In the genomic region with DNA sequence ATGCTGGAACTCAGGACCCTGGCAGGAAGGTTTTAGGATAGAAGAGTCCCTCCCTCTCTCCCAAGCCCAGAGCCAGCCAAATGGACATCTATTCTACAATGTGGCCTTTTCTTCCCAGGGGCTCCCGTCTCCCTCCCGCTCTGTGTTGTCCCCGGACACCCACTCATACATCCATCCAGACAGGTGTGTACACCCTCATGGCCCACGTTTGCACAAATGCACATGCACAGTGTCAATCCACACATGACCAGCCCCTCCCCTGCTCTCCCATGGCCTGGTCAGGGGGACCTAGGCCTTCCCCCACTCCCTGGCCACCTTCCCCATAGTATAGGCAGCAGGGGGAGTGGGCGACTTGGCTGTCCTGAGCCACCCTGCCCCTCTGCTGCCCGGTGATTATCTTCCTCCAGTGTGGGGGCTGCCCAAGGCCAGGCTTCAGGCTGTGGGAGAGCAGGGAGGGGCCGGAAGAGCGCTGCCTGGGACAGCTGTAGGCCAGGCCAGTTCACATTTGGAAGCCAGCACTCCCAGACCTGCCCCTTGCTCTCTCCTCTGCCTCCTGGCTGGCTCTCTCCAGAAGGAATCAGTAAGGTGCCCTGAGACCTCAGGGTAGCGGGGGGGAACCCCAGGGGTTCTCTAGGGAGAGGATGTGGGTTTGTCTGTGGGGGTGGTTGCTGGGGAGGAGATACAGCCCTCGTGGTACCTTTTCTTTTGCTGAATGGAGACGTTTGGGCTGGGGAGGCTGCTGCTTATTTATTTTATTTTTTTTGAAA, we compare ENCODE assay signal across 10 cellular contexts. TPM values are rescaled to one million over a fixed set of nuclear protein-coding genes. Genes with fewer than 3 reads are reported as not detected.
DNase-seq lines count a peak whose midpoint lies in the region; ATAC-seq and TF ChIP-seq lines count a peak whose summit lies in the region.
"Had no signal": no experiment of that assay in that cellular context is flagged by ENCODE, and none has a peak within 500 bp of the region (broad histone marks: within the 10 kb centered on the region; RNA-seq: fewer than 3 reads in every experiment).

No MANE protein-coding gene starts in this region.

- peak overlapping the region; percentile 33 for H3K27ac ChIP-seq in BLaER1
- H3K27ac ChIP-seq in coronary artery = no peak overlapping the region
- H3K27ac ChIP-seq in aorta (ENCODE audit: low read depth in 1 of 2, low read length in 2 of 2) = no peak overlapping the region
- H3K27ac ChIP-seq in RWPE1 = no peak overlapping the region
- H3K27ac ChIP-seq: SJCRH30 had no signal

- peak overlapping the region; percentile 51 for H3K4me3 ChIP-seq in BLaER1
- no peak overlapping the region for H3K4me3 ChIP-seq in coronary artery
- no peak overlapping the region for H3K4me3 ChIP-seq in aorta (ENCODE audit: low read length in 2 of 2)
- H3K4me3 ChIP-seq: SJCRH30 had no signal

- CTCF ChIA-PET in RWPE1 (lab: Yijun Ruan, JAX) = no interaction called here

- DNase-seq in T-helper 1 cell (peak; percentile 59 to 77 (median 73)), coronary artery (ENCODE audit: low spot score) (no peak), aorta (no peak), RWPE1 (ENCODE audit: low spot score) (no peak)
- peak; percentile 88 for DNase-seq in central memory CD4-positive, alpha-beta T cell

- H3K27me3 Mint-ChIP-seq in stimulated activated naive CD8-positive, alpha-beta T cell treated with anti-CD3 and anti-CD28 coated beads, Interleukin-15, Interleukin-2, amounts not matched to agents 100 ng/mL and 50 ng/mL, for 24 hours = no peaks in the 10 kb centered on the region

- H3K36me3 ChIP-seq in BLaER1 = no peaks in the 10 kb centered on the region
- H3K36me3 ChIP-seq in aorta (ENCODE audit: control insufficient read depth in 1 of 2, insufficient read depth in 2 of 2, low read length in 1 of 2) = no peaks in the 10 kb centered on the region
- H3K36me3 ChIP-seq: SJCRH30 had no signal

- peak; percentile 45 for ATAC-seq in GM21717 (IDR thresholded peaks at IDR 0.05; ENCODE audit: unreplicated experiment)
- no peak for ATAC-seq in aorta (ENCODE audit: low FRiP score)

- H3K27me3 ChIP-seq in BLaER1 = 0 out of 2 replicates have a peak, but pooled peaks cover 5% of the 10 kb centered on the region
- no peaks in the 10 kb centered on the region for H3K27me3 ChIP-seq in aorta (ENCODE audit: control insufficient read depth in 1 of 2, insufficient read depth in 2 of 2, low read length in 1 of 2)

- peaks cover 10% of the 10 kb centered on the region for H3K36me3 Mint-ChIP-seq in stimulated activated naive CD8-positive, alpha-beta T cell treated with anti-CD3 and anti-CD28 coated beads, Interleukin-15, Interleukin-2, amounts not matched to agents 100 ng/mL and 50 ng/mL, for 24 hours (ENCODE audit: low read depth)

- H3K27ac Mint-ChIP-seq in stimulated activated naive CD8-positive, alpha-beta T cell treated with anti-CD3 and anti-CD28 coated beads, Interleukin-15, Interleukin-2, amounts not matched to agents 100 ng/mL and 50 ng/mL, for 24 hours = peak overlapping the region; percentile 88

- 84% methylated on average over 11 of the region's 11 CpGs for WGBS in aorta, 2 donors

- no peaks in the 10 kb centered on the region for H3K9me3 Mint-ChIP-seq in stimulated activated naive CD8-positive, alpha-beta T cell treated with anti-CD3 and anti-CD28 coated beads, Interleukin-15, Interleukin-2, amounts not matched to agents 100 ng/mL and 50 ng/mL, for 24 hours

- POLR2A ChIA-PET in RWPE1 (lab: Yijun Ruan, JAX; ENCODE audit: low non-redundant PET) = no interaction called here

- H3K9ac ChIP-seq in BLaER1 = peak overlapping the region; percentile 56; the same call in 1 of the 2 replicates

- H3K4me2 ChIP-seq in BLaER1 = peak overlapping the region; percentile 98

- TF ChIP-seq CTCF in coronary artery (IDR thresholded peaks at IDR 0.05) (no peak), RWPE1 (conservative IDR thresholded peaks at IDR 0.05; ENCODE audit: low read depth) (no peak)

- intact Hi-C loops in aorta (cut with DNase I) = no loop called here

- H3K4me1 Mint-ChIP-seq in stimulated activated naive CD8-positive, alpha-beta T cell treated with anti-CD3 and anti-CD28 coated beads, Interleukin-15, Interleukin-2, amounts not matched to agents 100 ng/mL and 50 ng/mL, for 24 hours (ENCODE audit: low read depth) = peaks cover 70% of the 10 kb centered on the region

- peaks cover 26% of the 10 kb centered on the region; the same call in 1 of the 2 replicates for H4K20me1 ChIP-seq in BLaER1

- H3K4me3 Mint-ChIP-seq in stimulated activated naive CD8-positive, alpha-beta T cell treated with anti-CD3 and anti-CD28 coated beads, Interleukin-15, Interleukin-2, amounts not matched to agents 100 ng/mL and 50 ng/mL, for 24 hours = peak overlapping the region; percentile 79

- H3K4me1 ChIP-seq in BLaER1 (peaks cover 69% of the 10 kb centered on the region), aorta (ENCODE audit: control insufficient read depth in 1 of 2, insufficient read depth in 2 of 2, low read length in 2 of 2) (no peaks in the 10 kb centered on the region)

- no peaks in the 10 kb centered on the region for H3K9me3 ChIP-seq in BLaER1
- no peaks in the 10 kb centered on the region for H3K9me3 ChIP-seq in aorta (ENCODE audit: control insufficient read depth, low read length)
- H3K9me3 ChIP-seq: SJCRH30 had no signal

RNA-seq across cellular contexts. Expression of gene PTPN7, which starts 4.1 kb away (rescaled TPM):
- 1 to 10 TPM; 3.4 to 5.7 TPM for total RNA-seq in aorta
- polyA plus RNA-seq in aorta = 1 to 10 TPM in 1 of 2 donors, under 1 TPM in 1; 0.33 to 3.4 TPM
- polyA plus RNA-seq: AG04450 had no signal

RNA-seq across cellular contexts. Expression of gene ARL8A, which starts 19.9 kb away (rescaled TPM):
- 10 to 100 TPM; 66.3 to 87.7 TPM for total RNA-seq in aorta
- polyA plus RNA-seq in aorta = 10 to 100 TPM; 21.8 to 32.2 TPM

RNA-seq across cellular contexts. Expression of gene LGR6, which starts 29.1 kb away (rescaled TPM):
- 10 to 100 TPM; 31.7 to 35.6 TPM for total RNA-seq in aorta
- 10 to 100 TPM; 11.6 to 67.8 TPM for polyA plus RNA-seq in aorta
- total RNA-seq: SJCRH30 had no signal
- polyA plus RNA-seq: AG04450 had no signal

RNA-seq across cellular contexts. Expression of gene GPR37L1, which starts 41.7 kb away (rescaled TPM):
- under 1 TPM in 1 of 2 donors, not detected in 1; 0.06 TPM for total RNA-seq in aorta
- not detected for polyA plus RNA-seq in aorta
- polyA plus RNA-seq: AG04450 had no signal

Comparison
In these comparisons a context has a peak if more than half of its experiments do, and no peak if none do; other contexts are left out.
1. DNase-seq: peak in T-helper 1 cell (5 of 5) and central memory CD4-positive, alpha-beta T cell (single experiment); none in coronary artery (single experiment), aorta (0 of 2) and RWPE1 (single experiment).